26 cellular contexts compared by ENCODE assay signal in genomic region chr17:38738007-38738662, GRCh38. TPM values are rescaled to one million over a fixed set of nuclear protein-coding genes. Genes with fewer than 3 reads are reported as not detected.
"Had no signal": no experiment of that assay in that cellular context is flagged by ENCODE, and none has a peak within 500 bp of the region (broad histone marks: within the 10 kb centered on the region; RNA-seq: fewer than 3 reads in every experiment).

No MANE protein-coding gene starts in this region.

- H3K4me3 ChIP-seq: colonic mucosa, dorsolateral prefrontal cortex, gastroesophageal sphincter, heart left ventricle, prostate gland, spleen, thyroid gland had no signal

- H3K27ac Mint-ChIP-seq: activated naive CD8-positive, alpha-beta T cell treated with anti-CD3 and anti-CD28 coated beads for 36 hours; activated T-cell treated with anti-CD3 and anti-CD28 coated beads, Interleukin-2, amount 50 U/mL, for 24 hours; activated T-helper 17 cell treated with anti-CD3 and anti-CD28 coated beads, Interleukin-2, amount 50 U/mL, for 72 hours; effector memory CD8-positive, alpha-beta T cell; memory B cell; stimulated activated naive CD8-positive, alpha-beta T cell treated with anti-CD3 and anti-CD28 coated beads, Interleukin-15, Interleukin-2, amounts not matched to agents 100 ng/mL and 50 ng/mL, for 24 hours had no signal

- H3K36me3 ChIP-seq: colonic mucosa, prostate gland had no signal

- H3K9me3 ChIP-seq: colonic mucosa, gastroesophageal sphincter, heart left ventricle, prostate gland, spleen, thyroid gland had no signal

- H3K9me3 Mint-ChIP-seq: activated naive CD8-positive, alpha-beta T cell treated with anti-CD3 and anti-CD28 coated beads for 36 hours; activated T-cell treated with anti-CD3 and anti-CD28 coated beads, Interleukin-2, amount 50 U/mL, for 24 hours; activated T-helper 17 cell treated with anti-CD3 and anti-CD28 coated beads, Interleukin-2, amount 50 U/mL, for 72 hours; effector memory CD8-positive, alpha-beta T cell; memory B cell; nephron; stimulated activated naive CD8-positive, alpha-beta T cell treated with anti-CD3 and anti-CD28 coated beads, Interleukin-15, Interleukin-2, amounts not matched to agents 100 ng/mL and 50 ng/mL, for 24 hours had no signal

- DNase-seq: activated CD4-positive, CD25-positive, alpha-beta regulatory T cell treated with anti-CD3 and anti-CD28 coated beads, Interleukin-2, amount 50 U/mL, for 72 hours; activated CD8-positive, alpha-beta memory T cell treated with anti-CD3 and anti-CD28 coated beads for 24 hours; activated CD8-positive, alpha-beta memory T cell treated with anti-CD3 and anti-CD28 coated beads, Interleukin-2, amount 50 U/mL, for 4 hours; activated naive CD8-positive, alpha-beta T cell treated with anti-CD3 and anti-CD28 coated beads for 36 hours; activated T-cell treated with anti-CD3 and anti-CD28 coated beads, Interleukin-2, amount 50 U/mL, for 24 hours; colonic mucosa; dorsolateral prefrontal cortex; effector memory CD8-positive, alpha-beta T cell; heart left ventricle; left cardiac atrium; spleen; stimulated activated CD4-positive, alpha-beta T cell treated with anti-CD3 and anti-CD28 coated beads, Interleukin-4, amount 100 ng/mL, for 1 hour; substantia nigra; T-helper 1 cell; thyroid gland; WERI-Rb-1 had no signal

- ATAC-seq: activated T-helper 17 cell treated with anti-CD3 and anti-CD28 coated beads, Interleukin-2, amount 50 U/mL, for 72 hours; effector memory CD8-positive, alpha-beta T cell; gastroesophageal sphincter; heart left ventricle; left cardiac atrium had no signal

- H3K4me3 Mint-ChIP-seq: activated naive CD8-positive, alpha-beta T cell treated with anti-CD3 and anti-CD28 coated beads for 36 hours; activated T-cell treated with anti-CD3 and anti-CD28 coated beads, Interleukin-2, amount 50 U/mL, for 24 hours; activated T-helper 17 cell treated with anti-CD3 and anti-CD28 coated beads, Interleukin-2, amount 50 U/mL, for 72 hours; effector memory CD8-positive, alpha-beta T cell; memory B cell; nephron; stimulated activated naive CD8-positive, alpha-beta T cell treated with anti-CD3 and anti-CD28 coated beads, Interleukin-15, Interleukin-2, amounts not matched to agents 100 ng/mL and 50 ng/mL, for 24 hours had no signal

- H3K36me3 Mint-ChIP-seq: activated naive CD8-positive, alpha-beta T cell treated with anti-CD3 and anti-CD28 coated beads for 36 hours had no signal

- H3K27ac ChIP-seq: colonic mucosa, dorsolateral prefrontal cortex, gastroesophageal sphincter, heart left ventricle, prostate gland, spleen, thyroid gland, WERI-Rb-1 had no signal

- H3K27me3 ChIP-seq: colonic mucosa, dorsolateral prefrontal cortex, gastroesophageal sphincter, heart left ventricle, spleen, thyroid gland had no signal

- H3K27me3 Mint-ChIP-seq: activated naive CD8-positive, alpha-beta T cell treated with anti-CD3 and anti-CD28 coated beads for 36 hours; activated T-helper 17 cell treated with anti-CD3 and anti-CD28 coated beads, Interleukin-2, amount 50 U/mL, for 72 hours had no signal

- FAIRE-seq: bronchial epithelial cell, islet of Langerhans, TTC549 had no signal

RNA-seq across cellular contexts. Expression of gene PCGF2, which starts 10.0 kb away (rescaled TPM):
- total RNA-seq: mononuclear cell had no signal
